In the genomic region with DNA sequence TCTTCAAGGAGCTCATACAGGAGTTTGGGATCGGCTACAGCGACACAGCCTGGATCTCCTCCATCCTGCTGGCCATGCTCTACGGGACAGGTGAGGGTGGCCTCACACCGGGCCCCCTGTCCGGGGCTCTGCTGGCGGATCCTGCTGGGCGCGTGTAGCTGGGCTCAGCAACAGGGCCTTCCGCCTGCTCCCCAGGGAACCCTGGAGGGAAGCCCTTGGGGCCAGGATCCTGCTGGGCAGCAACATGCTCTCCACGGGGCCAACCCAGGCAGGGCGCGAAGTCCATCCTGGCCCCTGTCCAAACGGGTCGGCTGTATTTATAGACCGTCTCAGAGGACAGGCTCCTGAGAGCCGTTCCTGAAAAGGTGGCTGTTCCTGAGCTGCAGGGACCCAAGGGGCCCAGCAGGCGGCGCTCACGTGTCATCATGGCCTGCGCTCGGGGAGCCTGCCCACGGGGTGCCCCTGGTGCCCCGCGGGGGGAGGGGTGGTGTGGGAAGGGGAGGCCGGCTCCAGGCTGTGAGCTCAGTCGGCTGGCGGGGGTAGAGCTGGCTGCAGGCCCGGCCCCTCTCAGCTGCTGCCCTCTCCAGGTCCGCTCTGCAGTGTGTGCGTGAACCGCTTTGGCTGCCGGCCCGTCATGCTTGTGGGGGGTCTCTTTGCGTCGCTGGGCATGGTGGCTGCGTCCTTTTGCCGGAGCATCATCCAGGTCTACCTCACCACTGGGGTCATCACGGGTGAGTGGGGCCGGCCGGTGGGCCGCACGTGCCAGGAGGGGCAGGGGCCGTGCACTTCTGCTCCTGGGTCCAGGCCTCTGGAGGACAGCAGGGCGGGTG, we compare ENCODE assay signal across 7 cellular contexts. TPM values are rescaled to one million over a fixed set of nuclear protein-coding genes. Genes with fewer than 3 reads are reported as not detected.
DNase-seq lines count a peak whose midpoint lies in the region; ATAC-seq and TF ChIP-seq lines count a peak whose summit lies in the region.

No MANE protein-coding gene starts in this region.

- no peaks in the 10 kb centered on the region for H3K27me3 Mint-ChIP-seq in activated CD8-positive, alpha-beta T cell treated with anti-CD3 and anti-CD28 coated beads for 36 hours

- no peak overlapping the region for H3K4me3 Mint-ChIP-seq in activated CD8-positive, alpha-beta T cell treated with anti-CD3 and anti-CD28 coated beads for 36 hours

- POLR2A ChIA-PET in activated CD8-positive, alpha-beta T cell treated with anti-CD3 and anti-CD28 coated beads for 36 hours (lab: Charles Lee) = interaction anchor here (0.6 to 2.2 kb wide), 9 partner anchors 8 to 279 kb away, joined by 3 to 9 read pairs (median 4); a partner anchor contains a TSS

- H3K36me3 Mint-ChIP-seq in activated CD8-positive, alpha-beta T cell treated with anti-CD3 and anti-CD28 coated beads for 36 hours (ENCODE audit: low read depth) = peaks cover 20% of the 10 kb centered on the region

- ATAC-seq in activated CD8-positive, alpha-beta T cell treated with anti-CD3 and anti-CD28 coated beads for 36 hours = peak; percentile 40
- no peak for ATAC-seq in GM21367 (IDR thresholded peaks at IDR 0.05; ENCODE audit: unreplicated experiment)

- no peaks in the 10 kb centered on the region for H3K9me3 Mint-ChIP-seq in activated CD8-positive, alpha-beta T cell treated with anti-CD3 and anti-CD28 coated beads for 36 hours

- H3K4me1 Mint-ChIP-seq in activated CD8-positive, alpha-beta T cell treated with anti-CD3 and anti-CD28 coated beads for 36 hours (ENCODE audit: low read depth) = peaks cover 44% of the 10 kb centered on the region

- CTCF ChIA-PET in activated CD8-positive, alpha-beta T cell treated with anti-CD3 and anti-CD28 coated beads for 36 hours (lab: Charles Lee) = interaction anchor here (0.6 to 2.5 kb wide), 26 partner anchors 10 to 219 kb away, joined by 3 to 11 read pairs (median 5); a partner anchor contains a TSS

- DNase-seq in NCI-H2196 treated with DMSO at 0.1 percent for 48 hours (lab: John Stamatoyannopoulos, UW; ENCODE audit: unreplicated experiment) = peak; percentile 91
- peak; percentile 74 for DNase-seq in activated CD8-positive, alpha-beta T cell treated with anti-CD3 and anti-CD28 coated beads for 36 hours
- peak; percentile 51 for DNase-seq in effector CD4-positive, alpha-beta T cell
- DNase-seq in mucosa of gallbladder (ENCODE audit: low spot score) = peak; percentile 75
- DNase-seq in superior temporal gyrus (ENCODE audit: extremely low spot score) = peak; percentile 78

- TF ChIP-seq CTCF in GM12874 (IDR thresholded peaks at IDR 0.05; ENCODE audit: insufficient read depth, low read depth, low read length) = peak; percentile 95
- TF ChIP-seq CTCF in activated CD8-positive, alpha-beta T cell treated with anti-CD3 and anti-CD28 coated beads for 36 hours (IDR thresholded peaks at IDR 0.05) = peak; percentile 89

- H3K27ac Mint-ChIP-seq in activated CD8-positive, alpha-beta T cell treated with anti-CD3 and anti-CD28 coated beads for 36 hours = no peak overlapping the region

- intact Hi-C loops in activated CD8-positive, alpha-beta T cell treated with anti-CD3 and anti-CD28 coated beads for 36 hours (cut with micrococcal nuclease) = no loop called here

RNA-seq across cellular contexts. Expression of a gene that starts 7.5 kb away (rescaled TPM):
- 100 to 1,000 TPM; 183 to 193 TPM for total RNA-seq in activated CD8-positive, alpha-beta T cell treated with anti-CD3 and anti-CD28 coated beads for 36 hours
- total RNA-seq in mucosa of gallbladder = 95.7 TPM

RNA-seq across cellular contexts. Expression of a gene that starts 23.7 kb away (rescaled TPM):
- total RNA-seq in activated CD8-positive, alpha-beta T cell treated with anti-CD3 and anti-CD28 coated beads for 36 hours = 10 to 100 TPM; 56.6 to 64.2 TPM
- total RNA-seq in mucosa of gallbladder = 56.9 TPM

RNA-seq across cellular contexts. Expression of a gene that starts 37.1 kb away (rescaled TPM):
- 10 to 100 TPM; 90.6 to 97.0 TPM for total RNA-seq in activated CD8-positive, alpha-beta T cell treated with anti-CD3 and anti-CD28 coated beads for 36 hours
- 161 TPM for total RNA-seq in mucosa of gallbladder
